ENCODE assay signal across 8 cellular contexts in the genomic region with DNA sequence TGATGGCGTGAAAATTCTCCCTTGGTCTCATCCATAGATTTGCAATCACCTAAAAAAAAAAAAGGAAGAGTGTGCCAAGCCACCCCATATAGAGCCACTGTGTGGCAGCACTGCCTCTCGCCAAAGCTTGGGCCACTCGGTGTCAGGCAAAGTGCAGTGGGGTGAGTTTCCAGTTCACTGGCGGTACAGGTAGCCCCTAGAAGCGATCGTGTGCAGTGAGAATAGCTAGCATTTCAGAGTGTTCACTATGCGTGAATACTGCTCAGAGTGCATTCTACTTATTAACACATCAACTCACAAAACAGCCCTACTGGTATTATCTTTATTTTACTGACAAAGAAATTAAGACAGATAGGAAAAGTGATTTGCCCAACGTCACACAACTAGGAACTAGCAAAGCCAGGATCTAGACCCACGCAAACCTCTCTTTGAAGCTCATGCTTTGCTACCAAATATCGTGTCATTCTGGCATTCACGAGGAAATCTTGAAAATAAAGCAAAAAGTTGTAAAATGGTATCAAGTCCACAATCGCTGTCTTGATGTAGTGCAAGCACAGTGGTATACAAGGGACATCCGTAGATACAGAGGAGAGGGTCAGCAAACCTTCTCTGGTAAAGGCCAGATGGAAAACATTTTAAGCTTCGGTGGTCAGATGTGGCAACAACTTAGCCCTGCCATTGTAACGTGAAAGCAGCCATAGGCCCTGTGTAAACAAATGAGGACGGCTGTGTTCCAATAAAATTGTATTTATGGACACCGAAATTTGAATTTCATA.
DNase-seq lines count a peak whose midpoint lies in the region; ATAC-seq and TF ChIP-seq lines count a peak whose summit lies in the region.

No MANE protein-coding gene starts in this region.

- H3K27ac ChIP-seq in DND-41 (ENCODE audit: low read length): no peak overlapping the region

- no peak overlapping the region for H3K27ac Mint-ChIP-seq in nephron progenitor cell

- H3K9me3 Mint-ChIP-seq in nephron progenitor cell: no peaks in the 10 kb centered on the region

- ATAC-seq in DND-41 (ENCODE audit: insufficient read depth, low read depth): peak; percentile 98
- peak; percentile 97 for ATAC-seq in GM21367 (IDR thresholded peaks at IDR 0.05; ENCODE audit: unreplicated experiment)
- ATAC-seq in HG03520 (IDR thresholded peaks at IDR 0.05; ENCODE audit: unreplicated experiment): peak; percentile 91

- no peaks in the 10 kb centered on the region for H3K36me3 ChIP-seq in DND-41 (ENCODE audit: insufficient read depth, low read length)

- DNase-seq in DND-41 (peak; percentile 61), NCI-H748 treated with DMSO at 0.1 percent for 48 hours (lab: John Stamatoyannopoulos, UW) (peak; percentile 81), fibroblast of mammary gland (ENCODE audit: low read depth) (peak; percentile 8), nephron progenitor cell (peak; percentile 61), putamen (ENCODE audit: low spot score) (no peak)
- peak; percentile 36 for DNase-seq in activated CD8-positive, alpha-beta memory T cell treated with anti-CD3 and anti-CD28 coated beads, Interleukin-2, amount 50 U/mL, for 4 hours

- no peaks in the 10 kb centered on the region for H3K36me3 Mint-ChIP-seq in nephron progenitor cell (ENCODE audit: low read depth)

- TF ChIP-seq CTCF in DND-41 (IDR thresholded peaks at IDR 0.05; ENCODE audit: borderline replicate concordance, extremely low read depth, low read length, poor library complexity, severe bottlenecking): peak; percentile 75
- peak; percentile 29 for TF ChIP-seq CTCF in fibroblast of mammary gland (conservative IDR thresholded peaks at IDR 0.05; ENCODE audit: control insufficient read depth, insufficient read depth, low read depth, low read length)
- peak; percentile 68 for TF ChIP-seq CTCF in nephron progenitor cell (IDR thresholded peaks at IDR 0.05)

- H3K27me3 ChIP-seq in DND-41 (ENCODE audit: insufficient read depth, low read length, poor library complexity): no peaks in the 10 kb centered on the region

- H3K9ac ChIP-seq in DND-41 (ENCODE audit: low read depth, low read length): no peak overlapping the region

- H4K20me1 ChIP-seq in DND-41 (ENCODE audit: insufficient read depth, low read length): no peaks in the 10 kb centered on the region

- H3K4me1 ChIP-seq in DND-41 (ENCODE audit: insufficient read depth, low read length): peaks cover 4% of the 10 kb centered on the region; the same call in 1 of the 2 replicates

- H3K4me2 ChIP-seq in DND-41 (ENCODE audit: insufficient read depth, low read length): no peak overlapping the region

- no peak overlapping the region for H3K4me3 Mint-ChIP-seq in nephron progenitor cell

- H3K9me3 ChIP-seq in DND-41 (ENCODE audit: insufficient read depth, low read length, severe bottlenecking): no peaks in the 10 kb centered on the region

- H2AFZ ChIP-seq in DND-41 (ENCODE audit: low read depth, low read length): peak overlapping the region; percentile 42

- H3K4me3 ChIP-seq in DND-41 (ENCODE audit: low read depth in 1 of 2, low read length in 2 of 2) (no peak overlapping the region), fibroblast of mammary gland (ENCODE audit: control insufficient read depth, low read depth, low read length) (no peak overlapping the region)

- peaks cover 18% of the 10 kb centered on the region for H3K4me1 Mint-ChIP-seq in nephron progenitor cell

- H3K79me2 ChIP-seq in DND-41 (ENCODE audit: insufficient read depth, low read length): no peaks in the 10 kb centered on the region

- H3K27me3 Mint-ChIP-seq in nephron progenitor cell (ENCODE audit: low read depth, poor library complexity): peaks cover 2% of the 10 kb centered on the region
